1 cellular context compared by ENCODE assay signal in the genomic region with DNA sequence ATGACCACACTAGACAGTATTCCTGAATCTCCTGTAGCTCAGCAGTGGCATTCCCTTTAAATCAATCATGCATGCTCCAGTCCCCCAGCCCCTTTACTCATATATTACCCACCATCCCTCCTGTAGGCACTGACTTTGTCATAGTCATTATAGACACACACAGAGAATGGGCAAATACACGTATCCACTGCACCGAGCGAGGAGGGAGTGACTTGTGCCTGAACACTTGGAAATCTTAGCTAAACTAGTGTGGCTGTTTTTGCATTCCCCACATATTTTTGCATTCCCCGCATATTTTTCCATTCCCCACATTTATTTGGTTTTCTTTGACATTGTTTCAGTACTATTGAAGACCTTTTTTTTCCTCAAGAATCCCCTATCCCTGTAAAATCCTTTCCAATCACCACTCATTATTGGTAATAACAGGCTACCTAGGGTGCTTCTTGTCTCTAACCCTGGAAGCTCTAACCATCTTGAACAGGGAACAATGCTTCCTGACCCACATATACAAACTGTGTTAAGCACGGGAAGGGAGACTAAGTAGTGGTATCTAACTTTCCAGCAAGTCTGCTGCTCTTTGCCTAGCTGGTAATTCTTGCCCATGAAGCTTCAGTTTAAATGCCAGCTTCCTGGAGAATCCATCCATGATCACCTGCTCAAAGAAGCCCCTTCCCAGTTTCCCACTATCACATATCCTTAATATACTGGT.
TF ChIP-seq lines count a peak whose summit lies in the region.

No MANE protein-coding gene starts in this region.

TF ChIP-seq in A549, 52 proteins besides CTCF, POLR2A, EP300 and RAD21 (continued from another document):
- TF ChIP-seq, protein P1, sequence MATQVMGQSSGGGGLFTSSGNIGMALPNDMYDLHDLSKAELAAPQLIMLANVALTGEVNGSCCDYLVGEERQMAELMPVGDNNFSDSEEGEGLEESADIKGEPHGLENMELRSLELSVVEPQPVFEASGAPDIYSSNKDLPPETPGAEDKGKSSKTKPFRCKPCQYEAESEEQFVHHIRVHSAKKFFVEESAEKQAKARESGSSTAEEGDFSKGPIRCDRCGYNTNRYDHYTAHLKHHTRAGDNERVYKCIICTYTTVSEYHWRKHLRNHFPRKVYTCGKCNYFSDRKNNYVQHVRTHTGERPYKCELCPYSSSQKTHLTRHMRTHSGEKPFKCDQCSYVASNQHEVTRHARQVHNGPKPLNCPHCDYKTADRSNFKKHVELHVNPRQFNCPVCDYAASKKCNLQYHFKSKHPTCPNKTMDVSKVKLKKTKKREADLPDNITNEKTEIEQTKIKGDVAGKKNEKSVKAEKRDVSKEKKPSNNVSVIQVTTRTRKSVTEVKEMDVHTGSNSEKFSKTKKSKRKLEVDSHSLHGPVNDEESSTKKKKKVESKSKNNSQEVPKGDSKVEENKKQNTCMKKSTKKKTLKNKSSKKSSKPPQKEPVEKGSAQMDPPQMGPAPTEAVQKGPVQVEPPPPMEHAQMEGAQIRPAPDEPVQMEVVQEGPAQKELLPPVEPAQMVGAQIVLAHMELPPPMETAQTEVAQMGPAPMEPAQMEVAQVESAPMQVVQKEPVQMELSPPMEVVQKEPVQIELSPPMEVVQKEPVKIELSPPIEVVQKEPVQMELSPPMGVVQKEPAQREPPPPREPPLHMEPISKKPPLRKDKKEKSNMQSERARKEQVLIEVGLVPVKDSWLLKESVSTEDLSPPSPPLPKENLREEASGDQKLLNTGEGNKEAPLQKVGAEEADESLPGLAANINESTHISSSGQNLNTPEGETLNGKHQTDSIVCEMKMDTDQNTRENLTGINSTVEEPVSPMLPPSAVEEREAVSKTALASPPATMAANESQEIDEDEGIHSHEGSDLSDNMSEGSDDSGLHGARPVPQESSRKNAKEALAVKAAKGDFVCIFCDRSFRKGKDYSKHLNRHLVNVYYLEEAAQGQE (IDR thresholded peaks at IDR 0.05) = no peak
- TF ChIP-seq MAZ (IDR thresholded peaks at IDR 0.05; ENCODE audit: borderline replicate concordance, low read depth, low read length) (no peak), RARB (CRISPR knock-in tag; IDR thresholded peaks at IDR 0.05) (no peak)
- TF ChIP-seq, protein P2, sequence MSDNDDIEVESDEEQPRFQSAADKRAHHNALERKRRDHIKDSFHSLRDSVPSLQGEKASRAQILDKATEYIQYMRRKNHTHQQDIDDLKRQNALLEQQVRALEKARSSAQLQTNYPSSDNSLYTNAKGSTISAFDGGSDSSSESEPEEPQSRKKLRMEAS (IDR thresholded peaks at IDR 0.05) = no peak
